19 cellular contexts compared by ENCODE assay signal in genomic region chr12:61291647-61292046, GRCh38.
DNase-seq lines count a peak whose midpoint lies in the region; ATAC-seq and TF ChIP-seq lines count a peak whose summit lies in the region.
"Had no signal": no experiment of that assay in that cellular context is flagged by ENCODE, and none has a peak within 500 bp of the region (broad histone marks: within the 10 kb centered on the region; RNA-seq: fewer than 3 reads in every experiment).

No MANE protein-coding gene starts in this region.

- H3K27me3 ChIP-seq in KMS-11 (ENCODE audit: insufficient read depth, low read depth) (no peaks in the 10 kb centered on the region), GM23248 (replicated peaks; ENCODE audit: insufficient read depth) (no peaks in the 10 kb centered on the region)
- H3K27me3 ChIP-seq: BLaER1 had no signal

- H3K4me3 Mint-ChIP-seq in HFFc6: no peak overlapping the region
- H3K4me3 Mint-ChIP-seq: CD8-positive, alpha-beta T cell had no signal

- no peaks in the 10 kb centered on the region for H3K9me2 ChIP-seq in GM23248 (ENCODE audit: insufficient read depth)

- no peaks in the 10 kb centered on the region for H3K4me1 Mint-ChIP-seq in HFFc6 (ENCODE audit: low read depth)

- H3K4me1 ChIP-seq in KMS-11 (ENCODE audit: low read depth, poor library complexity, severe bottlenecking): peaks cover 12% of the 10 kb centered on the region
- no peaks in the 10 kb centered on the region for H3K4me1 ChIP-seq in GM23248 (ENCODE audit: insufficient read depth)

- H3K4me3 ChIP-seq in KMS-11 (IDR thresholded peaks at IDR 0.05; ENCODE audit: insufficient read depth, low read depth, low read length) (no peak overlapping the region), astrocyte of the spinal cord (ENCODE audit: low read depth, low read length) (no peak overlapping the region), epithelial cell of esophagus (ENCODE audit: low read length) (no peak overlapping the region), GM23248 (no peak overlapping the region)
- H3K4me3 ChIP-seq: BLaER1 had no signal

- in situ Hi-C loops in astrocyte of the spinal cord (cut with HindIII; ENCODE audit: low sequenced_read_pairs) (no loop called here), GM23248 (cut with MboI) (no loop called here)

- no peaks in the 10 kb centered on the region for H3K9me3 ChIP-seq in GM23248 (ENCODE audit: low read depth)

- H3K9me3 Mint-ChIP-seq in HFFc6: peaks cover 58% of the 10 kb centered on the region

- TF ChIP-seq CTCF in KMS-11 (conservative IDR thresholded peaks at IDR 0.05; ENCODE audit: low read depth, low read length) (no peak), astrocyte of the spinal cord (IDR thresholded peaks at IDR 0.05; ENCODE audit: low read depth, low read length) (no peak), epithelial cell of esophagus (IDR thresholded peaks at IDR 0.05; ENCODE audit: insufficient read depth, low read depth, low read length, missing control alignments) (no peak), HFFc6 (IDR thresholded peaks at IDR 0.05) (no peak)

- no peaks in the 10 kb centered on the region for H3K27me3 Mint-ChIP-seq in HFFc6 (ENCODE audit: insufficient read depth)

- no peak overlapping the region for H3K27ac ChIP-seq in KMS-11
- no peak overlapping the region for H3K27ac ChIP-seq in GM23248
- H3K27ac ChIP-seq: BLaER1, RWPE1 had no signal

- H3K36me3 ChIP-seq in KMS-11 (ENCODE audit: insufficient read depth): no peaks in the 10 kb centered on the region
- H3K36me3 ChIP-seq in GM23248 (ENCODE audit: low read depth): no peaks in the 10 kb centered on the region

- H4K20me1 ChIP-seq in KMS-11 (ENCODE audit: insufficient read depth): no peaks in the 10 kb centered on the region
- H4K20me1 ChIP-seq in GM23248 (ENCODE audit: insufficient read depth): no peaks in the 10 kb centered on the region
- H4K20me1 ChIP-seq: BLaER1 had no signal

- no peaks in the 10 kb centered on the region for H3K79me2 ChIP-seq in KMS-11 (ENCODE audit: insufficient read depth, low read depth)
- H3K79me2 ChIP-seq in GM23248 (ENCODE audit: insufficient read depth): no peaks in the 10 kb centered on the region

- H3K9ac ChIP-seq in KMS-11 (no peak overlapping the region), GM23248 (no peak overlapping the region)
- H3K9ac ChIP-seq: BLaER1 had no signal

- no peak overlapping the region for H3K27ac Mint-ChIP-seq in HFFc6
- H3K27ac Mint-ChIP-seq: CD8-positive, alpha-beta T cell had no signal

- H3K36me3 Mint-ChIP-seq in HFFc6 (ENCODE audit: low read depth): peaks cover 8% of the 10 kb centered on the region; the same call in 1 of the 2 replicates
- H3K36me3 Mint-ChIP-seq: CD8-positive, alpha-beta T cell had no signal

- intact Hi-C loops in left colon (cut with DNase I, micrococcal nuclease): no loop called here

- DNase-seq in astrocyte of the spinal cord (ENCODE audit: low read depth, low spot score): peak; percentile 1
- DNase-seq in epithelial cell of esophagus (ENCODE audit: low read depth): peak; percentile 22
- peak; percentile 7 for DNase-seq in myocyte (ENCODE audit: low read depth)
- DNase-seq in HFFc6: no peak
- DNase-seq in GM23248: no peak
- no peak for DNase-seq in middle frontal gyrus (ENCODE audit: extremely low spot score, low spot score)
- no peak for DNase-seq in left colon
- DNase-seq: ACHN; CD8-positive, alpha-beta T cell; DMS153; GDM1; Kasumi-1; NCI-H1092 treated with DMSO at 0.1 percent for 48 hours; NCI-H1436 treated with DMSO at 0.1 percent for 48 hours; NCI-H1930; NCI-H69 had no signal

- no peak for ATAC-seq in left colon
- ATAC-seq: CD8-positive, alpha-beta T cell had no signal

- H3F3A ChIP-seq in GM23248 (ENCODE audit: insufficient read depth): no peaks in the 10 kb centered on the region

- H3K4me2 ChIP-seq in KMS-11: 0 out of 2 replicates have a peak overlapping the region, but pooled peaks have one; percentile 2
- no peak overlapping the region for H3K4me2 ChIP-seq in GM23248 (ENCODE audit: unreplicated experiment)
- H3K4me2 ChIP-seq: BLaER1 had no signal

- H2AFZ ChIP-seq in KMS-11 (ENCODE audit: low read depth): no peak overlapping the region
- no peak overlapping the region for H2AFZ ChIP-seq in GM23248

- WGBS in GM23248 (ENCODE audit: low coverage in 1 of 2, low lambda C conversion rate in 2 of 2, missing lambda C conversion rate in 2 of 2), 2 experiments: 13 to 22% methylated on average over 2 of the region's 2 CpGs

Comparison
In these comparisons a context has a peak if more than half of its experiments do, and no peak if none do; other contexts are left out.
1. DNase-seq: peak in astrocyte of the spinal cord (single experiment), epithelial cell of esophagus (single experiment) and myocyte (single experiment); none in HFFc6 (single experiment), GM23248 (single experiment), middle frontal gyrus (single experiment) and left colon (0 of 2).